8 cellular contexts compared by ENCODE assay signal in the genomic region with DNA sequence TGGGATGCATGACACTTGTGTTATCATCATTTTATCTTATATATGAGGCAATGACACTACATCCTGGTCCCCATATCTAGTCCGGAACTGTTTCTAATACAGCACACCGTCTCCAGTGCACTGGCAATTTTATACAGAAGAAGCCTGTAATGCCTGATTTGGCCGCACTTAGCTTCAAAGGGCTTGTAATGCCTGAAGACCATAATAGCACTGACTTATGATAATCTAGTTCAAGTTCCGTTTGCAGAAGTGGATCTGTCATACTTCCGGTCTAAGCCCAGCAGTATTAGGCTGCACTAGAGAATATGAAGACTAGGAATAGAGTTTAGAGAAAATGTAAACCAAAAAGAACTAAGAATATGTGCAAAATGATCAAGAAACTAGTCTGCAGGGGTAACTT. TPM values are rescaled to one million over a fixed set of nuclear protein-coding genes. Genes with fewer than 3 reads are reported as not detected.
DNase-seq lines count a peak whose midpoint lies in the region; ATAC-seq and TF ChIP-seq lines count a peak whose summit lies in the region.

No MANE protein-coding gene starts in this region.

- CTCF ChIA-PET in RWPE1 (lab: Yijun Ruan, JAX): no interaction called here

- TF ChIP-seq CTCF in AG10803 (conservative IDR thresholded peaks at IDR 0.05; ENCODE audit: low read length): no peak
- TF ChIP-seq CTCF in RWPE1 (conservative IDR thresholded peaks at IDR 0.05; ENCODE audit: low read depth): no peak

- peak; percentile 43 for DNase-seq in AG10803 (ENCODE audit: low read depth)
- DNase-seq in RWPE1 (ENCODE audit: low spot score): peak; percentile 18
- DNase-seq in dermis microvascular lymphatic vessel endothelial cell (ENCODE audit: low read depth in 2 of 2): peak; percentile 6 to 67
- DNase-seq in myocyte (ENCODE audit: low read depth): peak; percentile 18
- DNase-seq in NCI-H1105 (lab: John Stamatoyannopoulos, UW): no peak

- H3K27ac ChIP-seq in RWPE1: no peak overlapping the region

- POLR2A ChIA-PET in RWPE1 (lab: Yijun Ruan, JAX; ENCODE audit: low non-redundant PET): no interaction called here

- peak overlapping the region; percentile 85 for H3K4me3 ChIP-seq in AG10803 (ENCODE audit: low read length)

- ATAC-seq in GM18517 (IDR thresholded peaks at IDR 0.05; ENCODE audit: unreplicated experiment) (peak; percentile 30), HG03457 (IDR thresholded peaks at IDR 0.05; ENCODE audit: unreplicated experiment) (no peak), HG02759 (IDR thresholded peaks at IDR 0.05; ENCODE audit: unreplicated experiment) (no peak)

RNA-seq across cellular contexts. Expression of gene BNIP2, which starts 1.3 kb away (rescaled TPM):
- total RNA-seq in dermis microvascular lymphatic vessel endothelial cell (78.4 and 116 TPM in 2 replicates), myocyte (190 and 231 TPM in 2 replicates)
- polyA plus RNA-seq in myocyte (2012): 41.5 TPM

RNA-seq across cellular contexts. Expression of gene GTF2A2, which starts 30.5 kb away (rescaled TPM):
- total RNA-seq in dermis microvascular lymphatic vessel endothelial cell: 47.8 and 61.5 TPM in 2 replicates
- total RNA-seq in myocyte: 60.9 and 84.8 TPM in 2 replicates
- polyA plus RNA-seq in myocyte (2012): 104 TPM
